In the genomic region with DNA sequence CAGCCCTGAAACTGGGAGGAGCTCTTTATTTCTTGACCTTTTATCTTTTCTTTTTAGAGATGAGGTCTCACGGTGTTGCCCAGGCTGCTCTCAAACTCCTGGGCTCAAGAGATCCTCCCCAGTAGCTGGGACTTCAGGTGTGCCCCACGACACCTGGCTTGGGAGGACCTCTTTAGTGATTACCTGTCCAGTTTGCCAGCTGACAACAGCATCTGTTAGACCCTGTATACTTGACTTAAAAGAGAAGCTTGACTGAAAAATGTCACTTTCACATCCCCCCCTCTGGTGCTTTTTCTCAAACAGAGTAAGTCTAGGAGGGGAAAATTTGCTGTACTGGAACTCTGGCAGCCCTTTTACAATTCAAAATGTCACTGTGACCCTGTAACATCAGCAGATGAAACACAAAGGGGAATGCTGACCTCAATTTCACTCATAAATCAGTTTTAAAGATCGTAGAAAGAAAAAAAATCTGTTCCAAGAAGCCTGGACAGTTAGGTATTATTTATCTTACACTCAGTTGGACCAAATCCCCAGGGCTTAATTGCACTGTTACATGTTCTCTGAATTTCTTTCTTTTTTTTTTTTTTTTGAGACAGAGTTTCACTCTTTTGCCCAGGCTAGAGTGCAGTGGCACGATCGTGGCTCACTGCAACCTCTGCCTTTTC, we compare ENCODE assay signal across 14 cellular contexts. TPM values are rescaled to one million over a fixed set of nuclear protein-coding genes. Genes with fewer than 3 reads are reported as not detected.
DNase-seq lines count a peak whose midpoint lies in the region; ATAC-seq and TF ChIP-seq lines count a peak whose summit lies in the region.
"Had no signal": no experiment of that assay in that cellular context is flagged by ENCODE, and none has a peak within 500 bp of the region (broad histone marks: within the 10 kb centered on the region; RNA-seq: fewer than 3 reads in every experiment).

No MANE protein-coding gene starts in this region.

- no peaks in the 10 kb centered on the region for H3K27me3 Mint-ChIP-seq in activated naive CD8-positive, alpha-beta T cell treated with anti-CD3 and anti-CD28 coated beads for 36 hours

- H3K4me1 Mint-ChIP-seq in activated naive CD8-positive, alpha-beta T cell treated with anti-CD3 and anti-CD28 coated beads for 36 hours: peaks cover 31% of the 10 kb centered on the region

- H3K27me3 ChIP-seq in GM06990 (replicated peaks; ENCODE audit: control insufficient read depth, insufficient read depth, low read length) (no peaks in the 10 kb centered on the region), psoas muscle (ENCODE audit: insufficient read depth in 3 of 3, low read length in 2 of 3) (no peaks in the 10 kb centered on the region), brain microvascular endothelial cell (replicated peaks) (no peaks in the 10 kb centered on the region)

- intact Hi-C loops in psoas muscle (cut with DNase I): loop anchor here (2.0 to 10.0 kb wide), 6 partner anchors 67 to 219 kb away; a partner anchor contains a TSS

- peaks cover 5% of the 10 kb centered on the region for H3K4me1 ChIP-seq in psoas muscle

- WGBS in psoas muscle, 3 donors: 67 to 93% (median 73%) methylated on average over 5 of the region's 5 CpGs

- H3K36me3 Mint-ChIP-seq in activated naive CD8-positive, alpha-beta T cell treated with anti-CD3 and anti-CD28 coated beads for 36 hours: no peaks in the 10 kb centered on the region
- H3K36me3 Mint-ChIP-seq: immature natural killer cell, mesothelial cell of epicardium had no signal

- ATAC-seq in psoas muscle: no peak

- H3K4me3 Mint-ChIP-seq in activated naive CD8-positive, alpha-beta T cell treated with anti-CD3 and anti-CD28 coated beads for 36 hours: no peak overlapping the region

- H3K9me3 ChIP-seq in psoas muscle: no peaks in the 10 kb centered on the region

- no peaks in the 10 kb centered on the region for H3K9me3 Mint-ChIP-seq in activated naive CD8-positive, alpha-beta T cell treated with anti-CD3 and anti-CD28 coated beads for 36 hours
- H3K9me3 Mint-ChIP-seq: immature natural killer cell, mesothelial cell of epicardium had no signal

- in situ Hi-C loops in brain microvascular endothelial cell (cut with HindIII; ENCODE audit: low pct_ligation_motif_present, low sequenced_read_pairs): no loop called here

- DNase-seq in CD1c-positive myeloid dendritic cell (ENCODE audit: extremely low spot score): peak; percentile 29
- DNase-seq in GM06990 (ENCODE audit: extremely low read depth, insufficient read length): peak; percentile 59
- no peak for DNase-seq in activated naive CD8-positive, alpha-beta T cell treated with anti-CD3 and anti-CD28 coated beads for 36 hours
- DNase-seq in psoas muscle: no peak
- DNase-seq in substantia nigra (lab: John Stamatoyannopoulos, UW): no peak
- DNase-seq in AG08396 (ENCODE audit: low spot score): no peak
- DNase-seq in brain microvascular endothelial cell: no peak
- DNase-seq: activated CD4-positive, alpha-beta T cell treated with anti-CD3 and anti-CD28 coated beads, Interleukin-2, amount 50 U/mL, for 4 hours; COR-L47; immature natural killer cell; NCI-H1930; NCI-H748 treated with DMSO at 0.1 percent for 48 hours; posterior cingulate gyrus had no signal

- H3K4me3 ChIP-seq in GM06990 (replicated peaks; ENCODE audit: low read depth, low read length) (peak overlapping the region; percentile 0; the same call in 1 of the 2 replicates), psoas muscle (no peak overlapping the region), brain microvascular endothelial cell (ENCODE audit: low read depth, low read length) (no peak overlapping the region)

- peak overlapping the region; percentile 91 for H3K27ac Mint-ChIP-seq in activated naive CD8-positive, alpha-beta T cell treated with anti-CD3 and anti-CD28 coated beads for 36 hours

- H3K27ac ChIP-seq in psoas muscle (peak overlapping the region; percentile 98), substantia nigra (ENCODE audit: low read depth, low read length, poor library complexity, severe bottlenecking) (no peak overlapping the region), brain microvascular endothelial cell (no peak overlapping the region)

- TF ChIP-seq CTCF in GM06990 (IDR thresholded peaks at IDR 0.05; ENCODE audit: insufficient read depth, low read length, poor library complexity, severe bottlenecking): no peak
- TF ChIP-seq CTCF in psoas muscle (IDR thresholded peaks at IDR 0.05): no peak
- TF ChIP-seq CTCF in brain microvascular endothelial cell (IDR thresholded peaks at IDR 0.05; ENCODE audit: low read depth, low read length, missing control alignments): no peak

- H3K36me3 ChIP-seq in GM06990 (ENCODE audit: control insufficient read depth, insufficient read depth, low read length): no peaks in the 10 kb centered on the region
- H3K36me3 ChIP-seq in psoas muscle (ENCODE audit: insufficient read depth in 1 of 2, low read depth in 1 of 2): no peaks in the 10 kb centered on the region
- H3K36me3 ChIP-seq in brain microvascular endothelial cell (replicated peaks): no peaks in the 10 kb centered on the region

RNA-seq across cellular contexts. Expression of a gene that starts 1.8 kb away (rescaled TPM):
- 1 to 10 TPM; 7.6 to 9.0 TPM for total RNA-seq in activated naive CD8-positive, alpha-beta T cell treated with anti-CD3 and anti-CD28 coated beads for 36 hours
- total RNA-seq in psoas muscle: 10 to 100 TPM; 10.6 to 16.6 (median 14.2) TPM
- 1 to 10 TPM; 2.8 to 7.6 (median 5.4) TPM for polyA plus RNA-seq in psoas muscle

Comparison
In these comparisons a context has a peak if more than half of its experiments do, and no peak if none do; other contexts are left out.
1. DNase-seq: peak in CD1c-positive myeloid dendritic cell (single experiment) and GM06990 (single experiment); none in activated naive CD8-positive, alpha-beta T cell treated with anti-CD3 and anti-CD28 coated beads for 36 hours (single experiment), psoas muscle (0 of 2), substantia nigra (0 of 49), AG08396 (single experiment) and brain microvascular endothelial cell (single experiment).